In the genomic region with DNA sequence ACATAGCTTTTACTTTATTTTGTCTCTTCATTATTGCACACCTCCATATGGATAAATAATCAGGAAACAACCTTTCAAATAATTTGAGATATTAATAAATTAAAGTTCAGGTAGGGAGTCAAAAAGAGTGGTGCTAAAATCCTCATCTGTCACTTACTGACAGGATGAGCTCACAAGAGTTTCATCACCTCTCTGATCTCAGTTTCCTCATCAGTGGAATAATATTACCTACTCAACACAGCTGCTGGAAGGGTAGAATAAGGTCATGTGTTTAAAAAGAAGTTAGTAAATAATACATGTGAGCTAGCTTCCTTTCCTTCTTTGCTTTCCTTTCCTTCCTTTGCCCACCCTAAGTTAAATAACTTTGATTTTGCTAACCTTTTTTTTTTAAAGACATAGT, we compare ENCODE assay signal across 2 cellular contexts.
A peak's percentile ranks its signal among the peaks of the same experiment; 100 is the strongest.
TF ChIP-seq lines count a peak whose summit lies in the region.

No MANE protein-coding gene starts in this region.

TF ChIP-seq in HepG2, 621 proteins besides CTCF, POLR2A, EP300 and RAD21:
- TF ChIP-seq, protein P1, sequence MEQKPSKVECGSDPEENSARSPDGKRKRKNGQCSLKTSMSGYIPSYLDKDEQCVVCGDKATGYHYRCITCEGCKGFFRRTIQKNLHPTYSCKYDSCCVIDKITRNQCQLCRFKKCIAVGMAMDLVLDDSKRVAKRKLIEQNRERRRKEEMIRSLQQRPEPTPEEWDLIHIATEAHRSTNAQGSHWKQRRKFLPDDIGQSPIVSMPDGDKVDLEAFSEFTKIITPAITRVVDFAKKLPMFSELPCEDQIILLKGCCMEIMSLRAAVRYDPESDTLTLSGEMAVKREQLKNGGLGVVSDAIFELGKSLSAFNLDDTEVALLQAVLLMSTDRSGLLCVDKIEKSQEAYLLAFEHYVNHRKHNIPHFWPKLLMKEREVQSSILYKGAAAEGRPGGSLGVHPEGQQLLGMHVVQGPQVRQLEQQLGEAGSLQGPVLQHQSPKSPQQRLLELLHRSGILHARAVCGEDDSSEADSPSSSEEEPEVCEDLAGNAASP (CRISPR knock-in tag; IDR thresholded peaks at IDR 0.05; ENCODE audit: borderline replicate concordance): peak; percentile 44; the same call in 1 of the 2 replicates
- TF ChIP-seq PPARG (CRISPR knock-in tag; conservative IDR thresholded peaks at IDR 0.05) (0 out of 2 replicates have a peak, but pooled peaks have one; percentile 3), ZNF879 (CRISPR knock-in tag; IDR thresholded peaks at IDR 0.05) (no peak), ZFAT (CRISPR knock-in tag; conservative IDR thresholded peaks at IDR 0.05) (no peak), ZSCAN9 (CRISPR knock-in tag; IDR thresholded peaks at IDR 0.05; ENCODE audit: borderline replicate concordance) (no peak)

TF ChIP-seq in endothelial cell of umbilical vein, 7 proteins besides CTCF, POLR2A, EP300 and RAD21 (continued from another document):
- TF ChIP-seq EZH2 (IDR thresholded peaks at IDR 0.05; ENCODE audit: borderline replicate concordance, low read depth, low read length, severe bottlenecking) (no peak), MYC (IDR thresholded peaks at IDR 0.05; ENCODE audit: low read depth, low read length) (no peak)
TF ChIP-seq in endothelial cell of umbilical vein: peak in this region for 0.
